ENCODE assay signal across 16 cellular contexts in the genomic region with DNA sequence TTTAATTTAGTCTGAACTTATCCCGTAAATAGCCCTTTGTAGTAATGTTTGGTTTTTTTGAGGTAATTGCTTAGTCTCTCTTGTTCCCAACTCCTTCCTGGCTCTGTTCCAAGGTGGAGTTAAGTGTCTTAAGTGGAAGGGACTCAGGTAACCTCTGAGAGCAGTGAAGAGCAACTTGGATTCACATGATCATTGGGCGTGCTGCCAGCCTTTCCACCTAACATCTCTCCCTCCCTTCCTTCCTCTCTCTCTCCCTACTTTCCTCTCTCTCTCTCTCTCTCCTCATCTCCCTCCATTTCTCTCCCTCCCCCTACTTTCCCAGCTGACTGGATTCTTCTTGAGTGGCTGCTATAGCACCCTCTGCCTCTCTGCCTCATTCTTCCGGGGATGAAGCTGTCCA.
A peak's percentile ranks its signal among the peaks of the same experiment; 100 is the strongest.
DNase-seq lines count a peak whose midpoint lies in the region; ATAC-seq, FAIRE-seq and TF ChIP-seq lines count a peak whose summit lies in the region.
"Had no signal": no experiment of that assay in that cellular context is flagged by ENCODE, and none has a peak within 500 bp of the region (broad histone marks: within the 10 kb centered on the region; RNA-seq: fewer than 3 reads in every experiment).

No MANE protein-coding gene starts in this region.

- intact Hi-C loops in left lung (cut with DNase I) (no loop called here), CD14-positive monocyte (cut with micrococcal nuclease) (no loop called here)

- TF ChIP-seq CTCF in left lung (IDR thresholded peaks at IDR 0.05) = no peak
- no peak for TF ChIP-seq CTCF in CD14-positive monocyte (IDR thresholded peaks at IDR 0.05)
- no peak for TF ChIP-seq CTCF in foreskin keratinocyte (conservative IDR thresholded peaks at IDR 0.05)

- no peak overlapping the region for H3K4me3 ChIP-seq in left lung
- H3K4me3 ChIP-seq: dorsolateral prefrontal cortex, esophagus muscularis mucosa, psoas muscle had no signal

- no peak for FAIRE-seq in RCC 7860 (lab: Jason Lieb, UNC)
- FAIRE-seq: GM12892 had no signal

- no peak overlapping the region for H3K27ac Mint-ChIP-seq in CD14-positive monocyte
- H3K27ac Mint-ChIP-seq: immature natural killer cell had no signal

- H3K27ac ChIP-seq in left lung = no peak overlapping the region
- no peak overlapping the region for H3K27ac ChIP-seq in foreskin keratinocyte
- H3K27ac ChIP-seq: dorsolateral prefrontal cortex, esophagus muscularis mucosa, psoas muscle had no signal

- H3K36me3 Mint-ChIP-seq in CD14-positive monocyte = no peaks in the 10 kb centered on the region
- H3K36me3 Mint-ChIP-seq: immature natural killer cell had no signal

- H3K36me3 ChIP-seq in left lung = no peaks in the 10 kb centered on the region
- H3K36me3 ChIP-seq: esophagus muscularis mucosa had no signal

- H3K27me3 Mint-ChIP-seq in CD14-positive monocyte (ENCODE audit: low read depth in 3 of 3) = no peaks in the 10 kb centered on the region

- no peak overlapping the region for H3K4me3 Mint-ChIP-seq in CD14-positive monocyte
- H3K4me3 Mint-ChIP-seq: immature natural killer cell, nephron had no signal

- no peaks in the 10 kb centered on the region for H3K4me1 Mint-ChIP-seq in CD14-positive monocyte
- H3K4me1 Mint-ChIP-seq: immature natural killer cell, nephron had no signal

- no peaks in the 10 kb centered on the region for H3K27me3 ChIP-seq in left lung
- H3K27me3 ChIP-seq in foreskin keratinocyte = no peaks in the 10 kb centered on the region
- H3K27me3 ChIP-seq: dorsolateral prefrontal cortex, esophagus muscularis mucosa had no signal

- no peaks in the 10 kb centered on the region for H3K9me3 ChIP-seq in left lung
- H3K9me3 ChIP-seq: esophagus muscularis mucosa, psoas muscle had no signal

- H3K9me3 Mint-ChIP-seq in CD14-positive monocyte = peaks cover 0 to 5% (median 2%) of the 10 kb centered on the region in 7 donors
- H3K9me3 Mint-ChIP-seq: nephron had no signal

- H3K4me1 ChIP-seq in left lung = no peaks in the 10 kb centered on the region
- peaks cover 4% of the 10 kb centered on the region for H3K4me1 ChIP-seq in foreskin keratinocyte
- H3K4me1 ChIP-seq: esophagus muscularis mucosa, psoas muscle had no signal

- ATAC-seq in left lung = peak; percentile 70
- no peak for ATAC-seq in foreskin keratinocyte
- ATAC-seq: psoas muscle had no signal

- DNase-seq in H4 (ENCODE audit: low spot score) = peak; percentile 3
- DNase-seq in NCI-H187 (lab: John Stamatoyannopoulos, UW) = peak; percentile 89 to 90
- DNase-seq in NCI-H82 (lab: John Stamatoyannopoulos, UW) = peak; percentile 86
- DNase-seq in left lung = peak in 1 of 2 donors; percentile 62
- DNase-seq in CD14-positive monocyte (ENCODE audit: low spot score) = no peak
- no peak for DNase-seq in RCC 7860 (ENCODE audit: low spot score)
- no peak for DNase-seq in foreskin keratinocyte
- DNase-seq: dorsolateral prefrontal cortex, immature natural killer cell, Kasumi-1, mesenchymal stem cell, psoas muscle, SIG-M5 had no signal

Comparison
In these comparisons a context has a peak if more than half of its experiments do, and no peak if none do; other contexts are left out.
1. DNase-seq: peak in H4 (single experiment), NCI-H187 (2 of 2) and NCI-H82 (single experiment); none in CD14-positive monocyte (single experiment), RCC 7860 (single experiment) and foreskin keratinocyte (0 of 2).